Comparison of ENCODE assay signal across 20 cellular contexts in genomic region chr4:30725562-30725961, GRCh38. TPM values are rescaled to one million over a fixed set of nuclear protein-coding genes. Genes with fewer than 3 reads are reported as not detected.
A peak's percentile ranks its signal among the peaks of the same experiment; 100 is the strongest.
DNase-seq lines count a peak whose midpoint lies in the region; ATAC-seq, FAIRE-seq and TF ChIP-seq lines count a peak whose summit lies in the region.
"Had no signal": no experiment of that assay in that cellular context is flagged by ENCODE, and none has a peak within 500 bp of the region (broad histone marks: within the 10 kb centered on the region; RNA-seq: fewer than 3 reads in every experiment).

No MANE protein-coding gene starts in this region.

- H3K27me3 ChIP-seq in heart left ventricle (peaks cover 0 to 39% (median 11%) of the 10 kb centered on the region in 9 donors), esophagus muscularis mucosa (peaks cover 0 to 20% (median 0%) of the 10 kb centered on the region in 4 donors)
- H3K27me3 ChIP-seq: thyroid gland had no signal

- H3K4me3 Mint-ChIP-seq in neural crest cell: peak overlapping the region; percentile 38
- H3K4me3 Mint-ChIP-seq: CD8-positive, alpha-beta T cell; central memory CD8-positive, alpha-beta T cell had no signal

- H3K36me3 ChIP-seq in heart left ventricle: no peaks in the 10 kb centered on the region
- no peaks in the 10 kb centered on the region for H3K36me3 ChIP-seq in esophagus muscularis mucosa
- H3K36me3 ChIP-seq: thyroid gland had no signal

- no peaks in the 10 kb centered on the region for H3K9me3 Mint-ChIP-seq in neural crest cell
- H3K9me3 Mint-ChIP-seq: activated naive CD4-positive, alpha-beta T cell treated with anti-CD3 and anti-CD28 coated beads, Interleukin-2, amount 50 U/mL, for 72 hours; CD8-positive, alpha-beta T cell; central memory CD8-positive, alpha-beta T cell had no signal

- TF ChIP-seq POLR2A in heart left ventricle (IDR thresholded peaks at IDR 0.05) (no peak), esophagus muscularis mucosa (IDR thresholded peaks at IDR 0.05; ENCODE audit: low read depth) (no peak)

- no peaks in the 10 kb centered on the region for H3K9me3 ChIP-seq in heart left ventricle
- no peaks in the 10 kb centered on the region for H3K9me3 ChIP-seq in esophagus muscularis mucosa
- H3K9me3 ChIP-seq: SK-N-SH, thyroid gland had no signal

- H3K4me1 ChIP-seq in heart left ventricle (peaks cover 0 to 18% (median 2%) of the 10 kb centered on the region in 12 donors), esophagus muscularis mucosa (peaks cover 5 to 39% (median 23%) of the 10 kb centered on the region in 4 donors)

- H3K27ac Mint-ChIP-seq in neural crest cell (ENCODE audit: unreplicated experiment): no peak overlapping the region
- H3K27ac Mint-ChIP-seq: activated naive CD4-positive, alpha-beta T cell treated with anti-CD3 and anti-CD28 coated beads, Interleukin-2, amount 50 U/mL, for 72 hours; CD8-positive, alpha-beta T cell had no signal

- TF ChIP-seq CTCF in heart left ventricle (IDR thresholded peaks at IDR 0.05): no peak
- no peak for TF ChIP-seq CTCF in esophagus muscularis mucosa (IDR thresholded peaks at IDR 0.05)
- no peak for TF ChIP-seq CTCF in neural crest cell (conservative IDR thresholded peaks at IDR 0.05)

- H3K36me3 Mint-ChIP-seq in neural crest cell (ENCODE audit: low read depth): peaks cover 3% of the 10 kb centered on the region
- H3K36me3 Mint-ChIP-seq: CD8-positive, alpha-beta T cell had no signal

- WGBS in heart left ventricle, 4 donors: 41 to 46% (median 43%) methylated on average over 2 of the region's 2 CpGs
- WGBS in esophagus muscularis mucosa: 54% methylated on average over 2 of the region's 2 CpGs

- intact Hi-C loops in heart left ventricle (cut with DNase I) (loop anchor here in 3 of 10 donors (10.0 kb wide), 3 partner anchors 209 to 299 kb away; no protein-coding TSS in a partner anchor), left cardiac atrium (cut with DNase I) (no loop called here), esophagus muscularis mucosa (cut with DNase I) (no loop called here)

- peaks cover 23% of the 10 kb centered on the region for H3K4me1 Mint-ChIP-seq in neural crest cell
- H3K4me1 Mint-ChIP-seq: central memory CD8-positive, alpha-beta T cell had no signal

- ATAC-seq in heart left ventricle (no peak), left cardiac atrium (no peak)
- no peak for ATAC-seq in stimulated activated naive CD8-positive, alpha-beta T cell treated with anti-CD3 and anti-CD28 coated beads, Interleukin-15, Interleukin-2, amounts not matched to agents 100 U/mL and 50 U/mL, for 24 hours
- ATAC-seq: activated naive CD4-positive, alpha-beta T cell treated with anti-CD3 and anti-CD28 coated beads, Interleukin-2, amount 50 U/mL, for 72 hours; CD8-positive, alpha-beta T cell; left colon had no signal

- H3K4me3 ChIP-seq in heart left ventricle: peak overlapping the region in 11 of 12 donors; percentile 48 to 78 (median 66)
- peak overlapping the region; percentile 66 to 84 (median 74) for H3K4me3 ChIP-seq in esophagus muscularis mucosa
- H3K4me3 ChIP-seq: GM23248, thyroid gland had no signal

- DNase-seq in heart left ventricle: no peak
- DNase-seq in left cardiac atrium: no peak
- DNase-seq in esophagus muscularis mucosa (ENCODE audit: extremely low spot score): no peak
- no peak for DNase-seq in neural crest cell (ENCODE audit: low read depth, low spot score)
- DNase-seq in urothelium cell line (ENCODE audit: low spot score): no peak
- DNase-seq in frontal cortex (ENCODE audit: low spot score in 2 of 2): no peak
- DNase-seq in stimulated activated naive CD8-positive, alpha-beta T cell treated with anti-CD3 and anti-CD28 coated beads, Interleukin-15, Interleukin-2, amounts not matched to agents 100 U/mL and 50 U/mL, for 24 hours: no peak
- no peak for DNase-seq in NCI-H2029 treated with DMSO at 0.1 percent for 48 hours (lab: John Stamatoyannopoulos, UW)
- DNase-seq: activated CD4-positive, alpha-beta T cell treated with anti-CD3 and anti-CD28 coated beads for 48 hours; CD8-positive, alpha-beta T cell; GM23248; left colon; NCI-H2081 treated with DMSO at 0.1 percent for 48 hours; OCI-M1; SK-N-SH; thyroid gland had no signal

- peak; percentile 82 for FAIRE-seq in urothelium cell line (lab: Jason Lieb, UNC)
- FAIRE-seq in frontal cortex (lab: Jason Lieb, UNC): no peak
- FAIRE-seq: A204.1, HTR-8/SVneo had no signal

- peaks cover 39% of the 10 kb centered on the region for H3K27me3 Mint-ChIP-seq in neural crest cell (ENCODE audit: low read depth)

- peak overlapping the region in 2 of 12 donors; percentile 8 to 16 for H3K27ac ChIP-seq in heart left ventricle
- peak overlapping the region in 2 of 4 donors; percentile 5 to 15 for H3K27ac ChIP-seq in esophagus muscularis mucosa (replicated peaks in 1 of 4)
- H3K27ac ChIP-seq: GM23248, thyroid gland had no signal

- no peak for TF ChIP-seq EP300 in esophagus muscularis mucosa (IDR thresholded peaks at IDR 0.05)

RNA-seq across cellular contexts. Expression of gene PCDH7, which starts 5.4 kb away (rescaled TPM):
- total RNA-seq in heart left ventricle: 100 to 1,000 TPM in 5 of 9 donors, 10 to 100 TPM in 4; 51.4 to 166 (median 107) TPM
- 10 to 100 TPM in 1 of 2 donors, 1 to 10 TPM in 1; 9.4 to 39.8 TPM for polyA plus RNA-seq in heart left ventricle
- 10 to 100 TPM in 1 of 2 donors, 1 to 10 TPM in 1; 1.5 to 10.6 TPM for total RNA-seq in left cardiac atrium
- 100 to 1,000 TPM; 221 to 356 (median 299) TPM for total RNA-seq in esophagus muscularis mucosa
- total RNA-seq in neural crest cell: 6.8 and 8.0 TPM in 2 replicates
- 44.0 TPM for total RNA-seq in frontal cortex
- total RNA-seq: activated naive CD4-positive, alpha-beta T cell treated with anti-CD3 and anti-CD28 coated beads, Interleukin-2, amount 50 U/mL, for 72 hours; CD8-positive, alpha-beta T cell had no signal
